Comparison of ENCODE assay signal across 20 cellular contexts in the genomic region with DNA sequence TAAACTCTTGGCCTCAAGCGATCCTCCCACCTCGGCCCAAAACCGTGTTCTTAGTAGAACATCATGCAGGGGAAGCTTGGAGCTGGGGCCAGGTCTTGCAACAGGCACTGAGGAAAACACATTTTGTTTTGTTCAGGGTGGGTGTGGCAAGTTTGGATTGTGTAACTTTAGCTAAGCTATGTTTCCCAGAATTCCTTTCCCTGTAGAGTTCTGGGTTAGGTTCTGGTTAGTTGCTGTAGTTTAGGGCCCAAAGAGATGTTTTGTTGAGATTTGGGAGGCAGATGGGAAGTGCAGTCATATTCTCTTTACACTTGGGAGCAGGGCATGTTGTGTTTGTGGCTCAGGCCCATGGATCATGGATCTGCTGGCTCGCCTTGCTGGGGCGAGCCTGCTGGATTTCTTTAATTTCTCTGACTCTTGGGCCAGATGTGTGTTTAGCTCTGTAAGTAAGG. TPM values are rescaled to one million over a fixed set of nuclear protein-coding genes. Genes with fewer than 3 reads are reported as not detected.
DNase-seq lines count a peak whose midpoint lies in the region; ATAC-seq and TF ChIP-seq lines count a peak whose summit lies in the region.
"Had no signal": no experiment of that assay in that cellular context is flagged by ENCODE, and none has a peak within 500 bp of the region (broad histone marks: within the 10 kb centered on the region; RNA-seq: fewer than 3 reads in every experiment).

No MANE protein-coding gene starts in this region.

- TF ChIP-seq CTCF in MCF 10A (IDR thresholded peaks at IDR 0.05; ENCODE audit: unreplicated experiment), result no peak
- TF ChIP-seq CTCF in mammary epithelial cell (conservative IDR thresholded peaks at IDR 0.05 in 1 of 2, IDR thresholded peaks at IDR 0.05 in 1 of 2; ENCODE audit: extremely low read depth in 1 of 2, insufficient read depth in 1 of 2, low read depth in 1 of 2, low read length in 2 of 2), result no peak
- TF ChIP-seq CTCF in sigmoid colon (IDR thresholded peaks at IDR 0.05), result no peak
- TF ChIP-seq CTCF in hepatocyte (IDR thresholded peaks at IDR 0.05; ENCODE audit: poor library complexity), result no peak
- TF ChIP-seq CTCF in SK-N-SH (IDR thresholded peaks at IDR 0.05), result no peak

- in situ Hi-C loops in mammary epithelial cell (cut with MboI; ENCODE audit: low sequenced_read_pairs in 2 of 2), result loop anchor here in 1 of 2 donors (10.0 kb wide), 2 partner anchors 59 to 119 kb away; a partner anchor contains a TSS

- no peak overlapping the region for H3K27ac Mint-ChIP-seq in MCF 10A (ENCODE audit: low read depth, unreplicated experiment)
- H3K27ac Mint-ChIP-seq: activated CD8-positive, alpha-beta memory T cell treated with anti-CD3 and anti-CD28 coated beads, Interleukin-2, amount 10 ng/mL, durations not matched to agents 7 days and 5 days had no signal

- CTCF ChIA-PET in MCF 10A (lab: Yijun Ruan, JAX), result interaction anchor here (0.6 to 1.8 kb wide), 4 partner anchors 9 to 120 kb away, joined by 3 to 4 read pairs (median 4); no protein-coding TSS in a partner anchor
- CTCF ChIA-PET in mammary epithelial cell (lab: Charles Lee; ENCODE audit: low non-redundant PET), result no interaction called here
- CTCF ChIA-PET in SK-N-SH (lab: Yijun Ruan, JAX), result interaction anchor here (0.9 to 1.5 kb wide), 3 partner anchors 58 to 400 kb away, joined by 3 to 7 read pairs (median 3); no protein-coding TSS in a partner anchor

- H3K27me3 ChIP-seq in mammary epithelial cell (ENCODE audit: insufficient read depth, low read length), result no peaks in the 10 kb centered on the region
- H3K27me3 ChIP-seq in sigmoid colon, result no peaks in the 10 kb centered on the region
- H3K27me3 ChIP-seq in hepatocyte, result no peaks in the 10 kb centered on the region
- H3K27me3 ChIP-seq in SK-N-SH (ENCODE audit: insufficient read depth), result peaks cover 27% of the 10 kb centered on the region; the same call in 1 of the 2 replicates

- no peaks in the 10 kb centered on the region for H3K79me2 ChIP-seq in mammary epithelial cell (ENCODE audit: insufficient read depth, low read length)
- no peaks in the 10 kb centered on the region for H3K79me2 ChIP-seq in hepatocyte
- no peaks in the 10 kb centered on the region for H3K79me2 ChIP-seq in SK-N-SH (ENCODE audit: insufficient read depth)

- H3K9me2 ChIP-seq in hepatocyte (replicated peaks; ENCODE audit: insufficient read depth) (no peaks in the 10 kb centered on the region), SK-N-SH (no peaks in the 10 kb centered on the region)

- DNase-seq in MCF 10A (ENCODE audit: unreplicated experiment) (peak; percentile 36), mammary epithelial cell (no peak), left ventricle myocardium superior (peak; percentile 81), sigmoid colon (peak; percentile 90), hepatocyte (ENCODE audit: low spot score) (no peak), SK-N-SH (no peak), RPMI8226 (no peak)
- DNase-seq in activated T-cell treated with anti-CD3 and anti-CD28 coated beads, Interleukin-2, amount 50 U/mL, for 48 hours, result no peak
- DNase-seq: 8988T; activated CD8-positive, alpha-beta memory T cell treated with anti-CD3 and anti-CD28 coated beads, Interleukin-2, amount 10 ng/mL, durations not matched to agents 7 days and 5 days; activated effector memory CD4-positive, alpha-beta T cell treated with anti-CD3 and anti-CD28 coated beads, Interleukin-2, amount 50 U/mL, for 16 hours; amygdala; DMS153; glutamatergic neuron; GOT3; NCI-H1092; stimulated activated CD4-positive, alpha-beta T cell treated with anti-CD3 and anti-CD28 coated beads, Interleukin-2, amount 100 ng/mL, for 48 hours; T1000 had no signal

- TF ChIP-seq RAD21 in SK-N-SH (IDR thresholded peaks at IDR 0.05; ENCODE audit: low read length), result no peak

- BruUV-seq in MCF 10A (replicated peaks; lab: Mats Ljungman, UMichigan), result no TSS peak
- no TSS peak for BruUV-seq in mammary epithelial cell (replicated peaks; lab: Mats Ljungman, UMichigan)

- no peak overlapping the region for H3K4me3 Mint-ChIP-seq in MCF 10A (ENCODE audit: unreplicated experiment)
- H3K4me3 Mint-ChIP-seq: activated CD8-positive, alpha-beta memory T cell treated with anti-CD3 and anti-CD28 coated beads, Interleukin-2, amount 10 ng/mL, durations not matched to agents 7 days and 5 days had no signal

- H2AFZ ChIP-seq in mammary epithelial cell (ENCODE audit: low read depth, low read length), result no peak overlapping the region
- no peak overlapping the region for H2AFZ ChIP-seq in hepatocyte
- H2AFZ ChIP-seq in SK-N-SH (ENCODE audit: low read depth), result no peak overlapping the region

- POLR2A ChIA-PET in MCF 10A (lab: Yijun Ruan, JAX), result no interaction called here
- POLR2A ChIA-PET in SK-N-SH (lab: Yijun Ruan, JAX), result no interaction called here

- no peaks in the 10 kb centered on the region for H3K36me3 Mint-ChIP-seq in MCF 10A (ENCODE audit: insufficient read depth, unreplicated experiment)
- H3K36me3 Mint-ChIP-seq: activated CD8-positive, alpha-beta memory T cell treated with anti-CD3 and anti-CD28 coated beads, Interleukin-2, amount 10 ng/mL, durations not matched to agents 7 days and 5 days had no signal

- intact Hi-C loops in MCF 10A (cut with micrococcal nuclease) (no loop called here), mammary epithelial cell (cut with micrococcal nuclease) (no loop called here), left ventricle myocardium superior (cut with micrococcal nuclease) (no loop called here), sigmoid colon (cut with DNase I) (no loop called here)

- H3K4me3 ChIP-seq in mammary epithelial cell (replicated peaks in 1 of 3; ENCODE audit: insufficient read depth in 1 of 3, low read depth in 2 of 3, low read length in 3 of 3), result no peak overlapping the region
- no peak overlapping the region for H3K4me3 ChIP-seq in sigmoid colon
- H3K4me3 ChIP-seq in hepatocyte, result no peak overlapping the region
- no peak overlapping the region for H3K4me3 ChIP-seq in SK-N-SH (ENCODE audit: low read depth in 2 of 2, low read length in 1 of 2)

- no peaks in the 10 kb centered on the region for H4K20me1 ChIP-seq in mammary epithelial cell (ENCODE audit: insufficient read depth, low read length)
- H4K20me1 ChIP-seq in hepatocyte (ENCODE audit: insufficient read depth, poor library complexity, severe bottlenecking), result no peaks in the 10 kb centered on the region
- H4K20me1 ChIP-seq in SK-N-SH (ENCODE audit: insufficient read depth), result no peaks in the 10 kb centered on the region

- H3K4me2 ChIP-seq in mammary epithelial cell (ENCODE audit: insufficient read depth, low read depth, low read length) (no peak overlapping the region), hepatocyte (no peak overlapping the region), SK-N-SH (no peak overlapping the region)

- peaks cover 12% of the 10 kb centered on the region for H3K4me1 Mint-ChIP-seq in MCF 10A (ENCODE audit: insufficient read depth, unreplicated experiment)
- H3K4me1 Mint-ChIP-seq: activated CD8-positive, alpha-beta memory T cell treated with anti-CD3 and anti-CD28 coated beads, Interleukin-2, amount 10 ng/mL, durations not matched to agents 7 days and 5 days had no signal

- no peak for TF ChIP-seq POLR2A in sigmoid colon (IDR thresholded peaks at IDR 0.05)

- dilution Hi-C loops in mammary epithelial cell (cut with HindIII; ENCODE audit: low sequenced_read_pairs), result loop anchor here (10.0 kb wide), 1 partner anchor 61 kb away; no protein-coding TSS in a partner anchor

- peaks cover 11% of the 10 kb centered on the region for H3K27me3 Mint-ChIP-seq in MCF 10A (ENCODE audit: insufficient read depth, unreplicated experiment)

- 71% methylated on average over 5 of the region's 5 CpGs for WGBS in mammary epithelial cell (ENCODE audit: low coverage, missing lambda C conversion rate)
- WGBS in sigmoid colon, 2 donors, result 80 to 90% methylated on average over 5 of the region's 5 CpGs
- WGBS in hepatocyte (ENCODE audit: low lambda C conversion rate, missing lambda C conversion rate), result 86% methylated on average over 5 of the region's 5 CpGs
- WGBS in SK-N-SH (ENCODE audit: low lambda C conversion rate), result 23% methylated on average over 5 of the region's 5 CpGs

- H3K27ac ChIP-seq in mammary epithelial cell (ENCODE audit: insufficient read depth, low read depth, low read length), result no peak overlapping the region
- peak overlapping the region in 1 of 4 donors; percentile 56 for H3K27ac ChIP-seq in sigmoid colon
- no peak overlapping the region for H3K27ac ChIP-seq in hepatocyte
- H3K27ac ChIP-seq in SK-N-SH (ENCODE audit: low read depth in 2 of 2, low read length in 1 of 2), result no peak overlapping the region
- H3K27ac ChIP-seq: C4-2B had no signal

- H3K9me3 ChIP-seq in mammary epithelial cell (replicated peaks; ENCODE audit: insufficient read depth, low read length) (peaks cover 4% of the 10 kb centered on the region), sigmoid colon (no peaks in the 10 kb centered on the region), hepatocyte (ENCODE audit: low read depth) (no peaks in the 10 kb centered on the region), SK-N-SH (no peaks in the 10 kb centered on the region)

- H3K36me3 ChIP-seq in mammary epithelial cell (ENCODE audit: insufficient read depth, low read length), result no peaks in the 10 kb centered on the region
- H3K36me3 ChIP-seq in sigmoid colon, result peaks cover 0 to 20% (median 3%) of the 10 kb centered on the region in 4 donors
- H3K36me3 ChIP-seq in hepatocyte (replicated peaks; ENCODE audit: insufficient read depth, low read depth), result no peaks in the 10 kb centered on the region
- no peaks in the 10 kb centered on the region for H3K36me3 ChIP-seq in SK-N-SH (replicated peaks in 1 of 2; ENCODE audit: control insufficient read depth in 1 of 2, insufficient read depth in 2 of 2, low read length in 1 of 2)

- H3K9ac ChIP-seq in mammary epithelial cell (ENCODE audit: insufficient read depth, low read length), result no peak overlapping the region
- H3K9ac ChIP-seq in SK-N-SH, result no peak overlapping the region

- TF ChIP-seq EP300 in sigmoid colon (IDR thresholded peaks at IDR 0.05) (no peak), SK-N-SH (IDR thresholded peaks at IDR 0.05; ENCODE audit: borderline replicate concordance in 1 of 2, low read depth in 1 of 2, low read length in 1 of 2) (no peak)

- no peaks in the 10 kb centered on the region for H3K4me1 ChIP-seq in mammary epithelial cell (ENCODE audit: insufficient read depth, low read length)
- peaks cover 0 to 5% (median 0%) of the 10 kb centered on the region in 4 donors for H3K4me1 ChIP-seq in sigmoid colon
- no peaks in the 10 kb centered on the region for H3K4me1 ChIP-seq in hepatocyte (ENCODE audit: insufficient read depth)
- no peaks in the 10 kb centered on the region for H3K4me1 ChIP-seq in SK-N-SH (ENCODE audit: control insufficient read depth in 1 of 2, insufficient read depth in 2 of 2, low read depth in 1 of 2, low read length in 1 of 2)

- H3F3A ChIP-seq in SK-N-SH (replicated peaks; ENCODE audit: insufficient read depth), result no peaks in the 10 kb centered on the region

- peak; percentile 84 for ATAC-seq in left ventricle myocardium superior
- ATAC-seq: activated CD8-positive, alpha-beta memory T cell treated with anti-CD3 and anti-CD28 coated beads, Interleukin-2, amount 10 ng/mL, durations not matched to agents 7 days and 5 days had no signal

- no peaks in the 10 kb centered on the region for H3K9me3 Mint-ChIP-seq in MCF 10A (ENCODE audit: unreplicated experiment)

RNA-seq across cellular contexts. Expression of a gene that starts 24.0 kb away (rescaled TPM):
- total RNA-seq in MCF 10A (2022) (not detected in 2 replicates), mammary epithelial cell (not detected), left ventricle myocardium superior (47.1 TPM), sigmoid colon (10 to 100 TPM; 18.6 to 45.4 (median 30.5) TPM), hepatocyte (10.5 and 24.9 TPM in 2 replicates)
- polyA plus RNA-seq in mammary epithelial cell (0.07 TPM), sigmoid colon (1 to 10 TPM in 2 of 3 donors, under 1 TPM in 1; 0.69 to 5.4 (median 2.4) TPM), hepatocyte (29.4 and 40.7 TPM in 2 replicates), SK-N-SH (2012; rRNA removed) (not detected in 2 replicates)
- not detected for polyA minus RNA-seq in mammary epithelial cell
- not detected in 2 replicates for polyA plus RNA-seq in SK-N-SH (2012; cell fraction: cytosol; rRNA removed)
- polyA plus RNA-seq in SK-N-SH (2012; cell fraction: nucleus; rRNA removed), result not detected in 2 replicates
- total RNA-seq: activated CD8-positive, alpha-beta memory T cell treated with anti-CD3 and anti-CD28 coated beads, Interleukin-2, amount 10 ng/mL, durations not matched to agents 7 days and 5 days; SK-MEL-5 had no signal

RNA-seq across cellular contexts. Expression of a gene that starts 25.4 kb away (rescaled TPM):
- total RNA-seq in MCF 10A (2022) (not detected in 2 replicates), mammary epithelial cell (not detected), left ventricle myocardium superior (not detected), sigmoid colon (under 1 TPM in 1 of 4 donors, not detected in 3; 0.16 TPM), hepatocyte (not detected in 2 replicates)
- polyA plus RNA-seq in mammary epithelial cell (not detected), sigmoid colon (1 to 10 TPM in 1 of 3 donors, not detected in 2; 8.6 TPM), hepatocyte (not detected in 2 replicates), SK-N-SH (2012; rRNA removed) (not detected in 2 replicates)
- polyA minus RNA-seq in mammary epithelial cell, result not detected
- polyA plus RNA-seq in SK-N-SH (2012; cell fraction: cytosol; rRNA removed), result not detected in 2 replicates
- 0.05 TPM in 1 of 2 replicates, not detected in the other for polyA plus RNA-seq in SK-N-SH (2012; cell fraction: nucleus; rRNA removed)
- total RNA-seq: activated CD8-positive, alpha-beta memory T cell treated with anti-CD3 and anti-CD28 coated beads, Interleukin-2, amount 10 ng/mL, durations not matched to agents 7 days and 5 days; SK-MEL-5 had no signal

RNA-seq across cellular contexts. Expression of a gene that starts 45.2 kb away (rescaled TPM):
- total RNA-seq in MCF 10A (2022) (not detected in 2 replicates), mammary epithelial cell (not detected), left ventricle myocardium superior (not detected), sigmoid colon (not detected), hepatocyte (not detected in 2 replicates)
- polyA plus RNA-seq in mammary epithelial cell (0.05 TPM), sigmoid colon (under 1 TPM in 2 of 3 donors, not detected in 1; 0.60 to 0.80 TPM), hepatocyte (not detected in 2 replicates), SK-N-SH (2012; rRNA removed) (not detected in 2 replicates)
- not detected for polyA minus RNA-seq in mammary epithelial cell
- polyA plus RNA-seq in SK-N-SH (2012; cell fraction: cytosol; rRNA removed), result not detected in 2 replicates
- 0.01 TPM in 1 of 2 replicates, not detected in the other for polyA plus RNA-seq in SK-N-SH (2012; cell fraction: nucleus; rRNA removed)
- total RNA-seq: activated CD8-positive, alpha-beta memory T cell treated with anti-CD3 and anti-CD28 coated beads, Interleukin-2, amount 10 ng/mL, durations not matched to agents 7 days and 5 days; SK-MEL-5 had no signal

Comparison
In these comparisons a context has a peak if more than half of its experiments do, and no peak if none do; other contexts are left out.
1. DNase-seq: peak in MCF 10A (single experiment), left ventricle myocardium superior (single experiment) and sigmoid colon (single experiment); none in mammary epithelial cell (single experiment), hepatocyte (single experiment), activated T-cell treated with anti-CD3 and anti-CD28 coated beads, Interleukin-2, amount 50 U/mL, for 48 hours (0 of 2), SK-N-SH (single experiment) and RPMI8226 (single experiment).
2. RNA of a gene that starts 24.0 kb away (total RNA-seq): 47.1 TPM in left ventricle myocardium superior (single experiment), 18.6 to 45.4 TPM in sigmoid colon and 10.5 to 24.9 TPM in hepatocyte; not detected in MCF 10A and not detected in mammary epithelial cell; every median in the first group is over 10 times any median in the second.